13 cellular contexts compared by ENCODE assay signal in the genomic region with DNA sequence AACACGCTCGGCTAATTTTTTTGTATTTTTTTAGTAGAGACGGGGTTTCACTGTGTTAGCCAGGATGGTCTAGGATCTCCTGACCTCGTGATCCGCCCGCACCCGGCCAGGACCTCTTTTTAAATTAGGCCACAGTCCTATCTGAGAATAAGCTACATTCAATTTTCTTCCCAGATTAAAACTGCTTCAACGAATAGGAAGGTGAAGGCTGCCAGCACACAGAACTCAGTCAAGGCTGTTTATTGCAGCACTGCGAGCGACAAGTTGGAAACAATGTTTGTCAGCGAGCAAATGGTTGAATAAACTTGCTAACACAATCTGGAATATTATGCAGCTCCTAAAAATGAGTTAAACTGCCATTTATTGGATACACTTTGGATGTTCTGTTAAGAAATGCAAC. TPM values are rescaled to one million over a fixed set of nuclear protein-coding genes. Genes with fewer than 3 reads are reported as not detected.
A peak's percentile ranks its signal among the peaks of the same experiment; 100 is the strongest.
DNase-seq lines count a peak whose midpoint lies in the region; ATAC-seq and TF ChIP-seq lines count a peak whose summit lies in the region.
"Had no signal": no experiment of that assay in that cellular context is flagged by ENCODE, and none has a peak within 500 bp of the region (broad histone marks: within the 10 kb centered on the region; RNA-seq: fewer than 3 reads in every experiment).

No MANE protein-coding gene starts in this region.

- CTCF ChIA-PET in CD8-positive, alpha-beta T cell (lab: Charles Lee), result interaction anchor here (0.7 to 7.5 kb wide), 6 partner anchors 12 to 347 kb away, joined by 3 to 79 read pairs (median 4); partner anchors contain the start of gene TADA2B

- no peak overlapping the region for H3K4me2 ChIP-seq in smooth muscle cell

- no peak overlapping the region for H2AFZ ChIP-seq in smooth muscle cell (ENCODE audit: low read depth)

- H3K4me3 ChIP-seq in CD8-positive, alpha-beta T cell (ENCODE audit: low read depth, low read length), result no peak overlapping the region
- H3K4me3 ChIP-seq in HL-60 (replicated peaks; ENCODE audit: insufficient read depth, low read length), result peak overlapping the region; percentile 77
- no peak overlapping the region for H3K4me3 ChIP-seq in smooth muscle cell

- H3K9me3 Mint-ChIP-seq in CD8-positive, alpha-beta T cell, result no peaks in the 10 kb centered on the region
- H3K9me3 Mint-ChIP-seq in activated naive CD8-positive, alpha-beta T cell treated with anti-CD3 and anti-CD28 coated beads for 36 hours, result no peaks in the 10 kb centered on the region
- H3K9me3 Mint-ChIP-seq in nephron, result no peaks in the 10 kb centered on the region

- H4K20me1 ChIP-seq in smooth muscle cell (ENCODE audit: low read depth), result peaks cover 37% of the 10 kb centered on the region

- H3K36me3 Mint-ChIP-seq in CD8-positive, alpha-beta T cell, result peaks cover 48% of the 10 kb centered on the region
- H3K36me3 Mint-ChIP-seq in activated naive CD8-positive, alpha-beta T cell treated with anti-CD3 and anti-CD28 coated beads for 36 hours, result peaks cover 43% of the 10 kb centered on the region
- peaks cover 45% of the 10 kb centered on the region for H3K36me3 Mint-ChIP-seq in nephron (ENCODE audit: low read depth)

- H3K9me3 ChIP-seq in CD8-positive, alpha-beta T cell (ENCODE audit: low read length), result no peaks in the 10 kb centered on the region
- no peaks in the 10 kb centered on the region for H3K9me3 ChIP-seq in smooth muscle cell (replicated peaks; ENCODE audit: low read depth)
- H3K9me3 ChIP-seq: esophagus muscularis mucosa had no signal

- peaks cover 34% of the 10 kb centered on the region for H3K79me2 ChIP-seq in smooth muscle cell (ENCODE audit: low read depth)

- no peak for DNase-seq in CD8-positive, alpha-beta T cell
- no peak for DNase-seq in HL-60 (ENCODE audit: low read depth in 1 of 2, low spot score in 1 of 2)
- no peak for DNase-seq in activated naive CD8-positive, alpha-beta T cell treated with anti-CD3 and anti-CD28 coated beads for 36 hours
- DNase-seq in AG08395 (ENCODE audit: low spot score), result no peak
- no peak for DNase-seq in AML-193 (lab: John Stamatoyannopoulos, UW)
- DNase-seq in smooth muscle cell (lab: John Stamatoyannopoulos, UW; ENCODE audit: unreplicated experiment), result no peak
- DNase-seq: activated CD8-positive, alpha-beta memory T cell treated with anti-CD3 and anti-CD28 coated beads for 24 hours; DMS79 treated with DMSO at 0.1 percent for 48 hours; NCI-H1417 treated with DMSO at 0.1 percent for 48 hours; NCI-H774 had no signal

- no peaks in the 10 kb centered on the region for H3F3A ChIP-seq in smooth muscle cell (ENCODE audit: low read depth)

- no peaks in the 10 kb centered on the region for H3K27me3 ChIP-seq in CD8-positive, alpha-beta T cell (ENCODE audit: insufficient read depth, low read length)
- H3K27me3 ChIP-seq in HL-60 (ENCODE audit: insufficient read depth, poor library complexity, severe bottlenecking) (no peaks in the 10 kb centered on the region), smooth muscle cell (ENCODE audit: low read depth) (no peaks in the 10 kb centered on the region)
- H3K27me3 ChIP-seq: esophagus muscularis mucosa had no signal

- no peak overlapping the region for H3K27ac ChIP-seq in CD8-positive, alpha-beta T cell (ENCODE audit: low read depth, low read length)
- peak overlapping the region; percentile 88 for H3K27ac ChIP-seq in HL-60 (replicated peaks)
- no peak overlapping the region for H3K27ac ChIP-seq in smooth muscle cell (ENCODE audit: low read depth)

- no peaks in the 10 kb centered on the region for H3K27me3 Mint-ChIP-seq in CD8-positive, alpha-beta T cell (ENCODE audit: low read depth)
- no peaks in the 10 kb centered on the region for H3K27me3 Mint-ChIP-seq in activated naive CD8-positive, alpha-beta T cell treated with anti-CD3 and anti-CD28 coated beads for 36 hours
- H3K27me3 Mint-ChIP-seq in nephron (ENCODE audit: low read depth), result peaks cover 8% of the 10 kb centered on the region

- H3K27ac Mint-ChIP-seq in CD8-positive, alpha-beta T cell, result no peak overlapping the region
- H3K27ac Mint-ChIP-seq in activated naive CD8-positive, alpha-beta T cell treated with anti-CD3 and anti-CD28 coated beads for 36 hours, result peak overlapping the region; percentile 91
- no peak overlapping the region for H3K27ac Mint-ChIP-seq in nephron

- no peak overlapping the region for H3K9ac ChIP-seq in smooth muscle cell (ENCODE audit: low read depth)

- no peak for TF ChIP-seq CTCF in CD8-positive, alpha-beta T cell (IDR thresholded peaks at IDR 0.05)
- TF ChIP-seq CTCF in HL-60 (IDR thresholded peaks at IDR 0.05; ENCODE audit: insufficient read depth, low read length) (no peak), nephron (IDR thresholded peaks at IDR 0.05; ENCODE audit: unreplicated experiment in 3 of 3) (no peak), smooth muscle cell (IDR thresholded peaks at IDR 0.05; ENCODE audit: borderline replicate concordance, insufficient read depth, poor library complexity, severe bottlenecking) (no peak)

- intact Hi-C loops in CD8-positive, alpha-beta T cell (cut with DNase I, micrococcal nuclease), result loop anchor here (5.0 to 10.0 kb wide), 2 partner anchors 424 to 491 kb away; partner anchors contain the start of genes MAN2B2 (in 1 of the 2) and MRFAP1 (in 1 of the 2)

- peaks cover 35% of the 10 kb centered on the region for H3K4me1 ChIP-seq in CD8-positive, alpha-beta T cell (ENCODE audit: insufficient read depth, low read length)
- peaks cover 17% of the 10 kb centered on the region for H3K4me1 ChIP-seq in smooth muscle cell (ENCODE audit: low read depth)

- no peak for ATAC-seq in CD8-positive, alpha-beta T cell
- no peak for ATAC-seq in HG02610 (IDR thresholded peaks at IDR 0.05; ENCODE audit: unreplicated experiment)

- H3K36me3 ChIP-seq in CD8-positive, alpha-beta T cell (ENCODE audit: insufficient read depth, low read length), result peaks cover 35% of the 10 kb centered on the region
- peaks cover 7% of the 10 kb centered on the region for H3K36me3 ChIP-seq in smooth muscle cell (ENCODE audit: low read depth)

- peaks cover 48% of the 10 kb centered on the region for H3K4me1 Mint-ChIP-seq in CD8-positive, alpha-beta T cell (ENCODE audit: low read depth)
- H3K4me1 Mint-ChIP-seq in activated naive CD8-positive, alpha-beta T cell treated with anti-CD3 and anti-CD28 coated beads for 36 hours, result peaks cover 32% of the 10 kb centered on the region
- H3K4me1 Mint-ChIP-seq in nephron, result peaks cover 51% of the 10 kb centered on the region

- 98% methylated on average over 11 of the region's 11 CpGs for WGBS in smooth muscle cell (ENCODE audit: low lambda C conversion rate)

- POLR2A ChIA-PET in CD8-positive, alpha-beta T cell (lab: Charles Lee), result interaction anchor here (0.7 to 5.7 kb wide), 6 partner anchors 9 to 446 kb away, joined by 3 to 103 read pairs (median 5); partner anchors contain the start of gene TADA2B

- peak overlapping the region; percentile 95 for H3K4me3 Mint-ChIP-seq in CD8-positive, alpha-beta T cell
- H3K4me3 Mint-ChIP-seq in activated naive CD8-positive, alpha-beta T cell treated with anti-CD3 and anti-CD28 coated beads for 36 hours, result peak overlapping the region; percentile 97
- peak overlapping the region; percentile 84 to 88 (median 87) for H3K4me3 Mint-ChIP-seq in nephron

RNA-seq across cellular contexts. Expression of gene GRPEL1, which starts 1.9 kb away (rescaled TPM):
- 10 to 100 TPM; 61.1 to 61.5 TPM for total RNA-seq in CD8-positive, alpha-beta T cell
- 100 to 1,000 TPM in 1 of 2 experiments, 10 to 100 TPM in 1; 96.6 to 109 TPM for total RNA-seq in activated naive CD8-positive, alpha-beta T cell treated with anti-CD3 and anti-CD28 coated beads for 36 hours
- 18.6 and 26.0 TPM in 2 replicates for total RNA-seq in smooth muscle cell
- polyA plus RNA-seq in smooth muscle cell, result 40.6 and 48.2 TPM in 2 replicates

RNA-seq across cellular contexts. Expression of gene TADA2B, which starts 22.8 kb away (rescaled TPM):
- 10 to 100 TPM; 41.9 to 45.4 TPM for total RNA-seq in CD8-positive, alpha-beta T cell
- 10 to 100 TPM; 10.3 to 11.2 TPM for total RNA-seq in activated naive CD8-positive, alpha-beta T cell treated with anti-CD3 and anti-CD28 coated beads for 36 hours
- total RNA-seq in smooth muscle cell, result 6.3 and 9.2 TPM in 2 replicates
- 9.1 and 9.9 TPM in 2 replicates for polyA plus RNA-seq in smooth muscle cell
